8 cellular contexts compared by ENCODE assay signal in the genomic region with DNA sequence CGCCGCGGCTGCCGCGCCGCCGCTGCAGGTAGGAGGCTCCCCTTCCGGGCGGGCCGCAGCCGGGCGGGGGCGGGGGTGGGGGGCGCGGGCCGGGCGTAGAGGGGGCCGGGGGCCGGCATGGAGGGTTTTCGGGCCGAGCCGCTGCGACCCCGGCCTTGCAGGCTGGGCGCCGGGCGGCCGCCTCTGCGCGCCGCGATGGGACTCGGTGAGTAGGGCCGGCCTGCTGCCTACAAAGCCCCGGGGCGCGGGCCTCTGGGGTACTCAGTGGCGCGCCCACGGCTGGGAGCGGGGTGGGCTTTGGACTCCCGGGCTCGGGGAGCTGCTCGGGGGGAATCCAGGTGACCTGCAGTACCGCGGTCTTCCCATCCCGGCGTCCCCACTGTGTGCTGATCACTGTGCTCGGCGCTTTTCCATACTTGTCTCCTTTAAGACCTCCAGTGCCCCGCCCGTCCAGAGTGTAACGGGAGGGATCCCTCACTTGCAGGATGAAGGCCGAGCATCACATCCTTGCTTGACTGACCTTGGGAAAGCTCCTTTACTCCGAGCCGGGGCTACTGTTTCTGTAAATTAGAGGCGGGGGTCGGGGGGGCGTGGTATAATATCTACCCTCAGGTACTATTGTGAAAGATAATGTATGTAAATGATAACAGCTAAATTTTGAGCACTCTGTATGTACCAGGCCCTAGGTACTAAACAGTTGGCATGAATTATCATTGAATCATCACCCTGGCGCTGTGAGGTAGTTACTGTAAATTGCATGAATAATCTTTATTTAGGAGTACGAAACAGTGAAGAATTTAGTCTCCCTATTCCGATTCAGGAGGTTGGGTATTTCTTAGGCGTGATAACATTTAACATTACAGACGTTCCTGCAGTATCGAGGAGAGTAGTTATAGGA. TPM values are rescaled to one million over a fixed set of nuclear protein-coding genes. Genes with fewer than 3 reads are reported as not detected.
A peak's percentile ranks its signal among the peaks of the same experiment; 100 is the strongest.
DNase-seq lines count a peak whose midpoint lies in the region; ATAC-seq and TF ChIP-seq lines count a peak whose summit lies in the region.

No MANE protein-coding gene starts in this region.

- WGBS in prostate gland, result 4% methylated on average over 52 of the region's 65 CpGs

- TF ChIP-seq CTCF in Peyer's patch (IDR thresholded peaks at IDR 0.05) (no peak), prostate gland (IDR thresholded peaks at IDR 0.05) (no peak)

- H3K27me3 ChIP-seq in Peyer's patch, result no peaks in the 10 kb centered on the region
- H3K27me3 ChIP-seq in prostate gland (replicated peaks; ENCODE audit: insufficient read depth), result no peaks in the 10 kb centered on the region

- H3K4me3 ChIP-seq in Peyer's patch (peak overlapping the region; percentile 62 to 96 (median 86)), prostate gland (peak overlapping the region; percentile 86 to 87)

- H3K4me1 ChIP-seq in Peyer's patch (peaks cover 0 to 22% (median 0%) of the 10 kb centered on the region in 4 donors), prostate gland (replicated peaks) (no peaks in the 10 kb centered on the region)

- peak overlapping the region; percentile 55 to 90 (median 80) for H3K27ac ChIP-seq in Peyer's patch
- H3K27ac ChIP-seq in prostate gland, result peak overlapping the region; percentile 85 to 88

- H3K36me3 ChIP-seq in Peyer's patch, result no peaks in the 10 kb centered on the region
- H3K36me3 ChIP-seq in prostate gland, result no peaks in the 10 kb centered on the region

- H3K9me3 ChIP-seq in Peyer's patch, result no peaks in the 10 kb centered on the region
- no peaks in the 10 kb centered on the region for H3K9me3 ChIP-seq in prostate gland

- TF ChIP-seq POLR2A in Peyer's patch (IDR thresholded peaks at IDR 0.05), result no peak
- no peak for TF ChIP-seq POLR2A in prostate gland (IDR thresholded peaks at IDR 0.05)

- DNase-seq in C1 segment of cervical spinal cord (lab: John Stamatoyannopoulos, UW) (peak in 11 of 14 donors; percentile 7 to 81 (median 40)), Peyer's patch (peak; percentile 47 to 71 (median 68)), astrocyte of the hippocampus (ENCODE audit: low read depth, low spot score) (peak; percentile 75), hepatic stellate cell (ENCODE audit: low spot score) (peak; percentile 54), prostate gland (ENCODE audit: low spot score) (peak; percentile 22), mesenteric fat pad (ENCODE audit: low spot score) (no peak)

- ATAC-seq in GM19395 (IDR thresholded peaks at IDR 0.05; ENCODE audit: unreplicated experiment) (peak; percentile 72), HG03442 (IDR thresholded peaks at IDR 0.05; ENCODE audit: unreplicated experiment) (peak; percentile 52)

- intact Hi-C loops in prostate gland (cut with DNase I), result loop anchor here (5.0 to 10.0 kb wide), 2 partner anchors 75 to 167 kb away; a partner anchor contains a TSS

RNA-seq across cellular contexts. Expression of a gene that starts 0.7 kb away (rescaled TPM):
- 10 to 100 TPM in 2 of 4 donors, 1 to 10 TPM in 2; 5.5 to 37.1 (median 9.5) TPM for total RNA-seq in Peyer's patch
- 10 to 100 TPM; 17.3 to 24.5 TPM for total RNA-seq in prostate gland
- total RNA-seq in mesenteric fat pad, result 22.7 TPM

RNA-seq across cellular contexts. Expression of a gene that starts 45.3 kb away (rescaled TPM):
- under 1 TPM in 1 of 4 donors, not detected in 3; 0.40 TPM for total RNA-seq in Peyer's patch
- 1 to 10 TPM; 1.7 to 2.7 TPM for total RNA-seq in prostate gland
- total RNA-seq in mesenteric fat pad, result 0.42 TPM
